In the genomic region with DNA sequence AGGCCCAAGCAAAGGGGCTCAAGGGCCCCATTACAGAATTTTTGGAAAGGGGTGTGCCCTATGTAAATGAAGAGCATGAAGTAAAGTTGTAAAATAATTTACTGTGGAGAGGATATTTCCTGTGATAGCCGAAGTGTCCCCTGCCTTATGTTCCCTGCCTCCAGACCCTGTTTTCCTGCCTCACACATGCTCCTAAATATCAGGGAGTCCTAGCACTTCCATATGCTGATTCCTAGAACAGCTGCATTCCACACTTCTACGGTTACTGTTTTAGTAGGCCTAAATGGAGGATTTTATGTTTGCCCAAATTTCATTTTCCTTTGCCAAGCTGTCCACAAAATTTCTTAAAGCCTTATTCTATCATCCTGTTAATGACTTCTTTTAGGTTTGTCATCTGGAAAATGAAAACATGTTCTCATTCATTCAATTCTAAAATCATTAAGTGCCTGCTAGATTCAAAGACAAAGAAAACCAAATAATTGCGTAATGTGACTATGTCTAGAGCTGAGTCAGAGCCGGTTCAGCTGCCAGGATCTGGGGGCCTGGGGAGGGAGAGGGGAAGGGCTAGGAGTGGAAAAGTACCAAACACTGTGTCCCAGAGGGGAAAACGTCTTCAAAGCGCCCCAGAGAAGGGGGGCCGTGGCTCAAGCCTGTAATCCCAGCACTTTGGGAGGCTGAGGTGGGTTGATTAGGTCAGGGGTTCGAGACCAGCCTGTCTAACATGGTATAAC, we compare ENCODE assay signal across 8 cellular contexts. TPM values are rescaled to one million over a fixed set of nuclear protein-coding genes. Genes with fewer than 3 reads are reported as not detected.
A peak's percentile ranks its signal among the peaks of the same experiment; 100 is the strongest.
DNase-seq lines count a peak whose midpoint lies in the region; ATAC-seq, FAIRE-seq and TF ChIP-seq lines count a peak whose summit lies in the region.

No MANE protein-coding gene starts in this region.

- peak overlapping the region; percentile 74 for H3K9ac ChIP-seq in astrocyte (ENCODE audit: low read length)

- peak; percentile 29 for FAIRE-seq in astrocyte (lab: Jason Lieb, UNC)

- peak overlapping the region; percentile 75 for H3K4me2 ChIP-seq in astrocyte (ENCODE audit: low read length)

- no peak overlapping the region for H3K27ac Mint-ChIP-seq in activated CD4-positive, alpha-beta T cell treated with anti-CD3 and anti-CD28 coated beads for 36 hours
- no peak overlapping the region for H3K27ac Mint-ChIP-seq in activated CD4-positive, alpha-beta T cell treated with anti-CD3 and anti-CD28 coated beads, Interleukin-2, amount 10 ng/mL, durations not matched to agents 7 days and 5 days
- H3K27ac Mint-ChIP-seq in astrocyte (ENCODE audit: unreplicated experiment), result peak overlapping the region; percentile 97

- H3K27ac ChIP-seq in astrocyte (ENCODE audit: low read depth, low read length), result peak overlapping the region; percentile 89
- peak overlapping the region; percentile 49 to 51 for H3K27ac ChIP-seq in uterus

- peaks cover 13% of the 10 kb centered on the region for H3K9me3 ChIP-seq in astrocyte (ENCODE audit: insufficient read depth, low read depth, low read length)
- H3K9me3 ChIP-seq in uterus, result no peaks in the 10 kb centered on the region

- no peak overlapping the region for H3K4me3 Mint-ChIP-seq in activated CD4-positive, alpha-beta T cell treated with anti-CD3 and anti-CD28 coated beads for 36 hours
- H3K4me3 Mint-ChIP-seq in activated CD4-positive, alpha-beta T cell treated with anti-CD3 and anti-CD28 coated beads, Interleukin-2, amount 10 ng/mL, durations not matched to agents 7 days and 5 days, result no peak overlapping the region
- H3K4me3 Mint-ChIP-seq in astrocyte (ENCODE audit: unreplicated experiment), result peak overlapping the region; percentile 27

- POLR2A ChIA-PET in activated CD4-positive, alpha-beta T cell treated with anti-CD3 and anti-CD28 coated beads for 36 hours (lab: Charles Lee), result no interaction called here
- POLR2A ChIA-PET in activated CD4-positive, alpha-beta T cell treated with anti-CD3 and anti-CD28 coated beads, Interleukin-2, amount 10 ng/mL, durations not matched to agents 7 days and 5 days (lab: Charles Lee), result no interaction called here

- H3K36me3 ChIP-seq in astrocyte (ENCODE audit: insufficient read depth, low read length), result no peaks in the 10 kb centered on the region
- no peaks in the 10 kb centered on the region for H3K36me3 ChIP-seq in uterus

- TF ChIP-seq POLR2A in uterus (IDR thresholded peaks at IDR 0.05), result no peak

- peaks cover 10% of the 10 kb centered on the region for H3K4me1 ChIP-seq in astrocyte (ENCODE audit: insufficient read depth, low read length)
- no peaks in the 10 kb centered on the region for H3K4me1 ChIP-seq in uterus

- H3K27me3 ChIP-seq in astrocyte (ENCODE audit: insufficient read depth, low read length) (no peaks in the 10 kb centered on the region), uterus (no peaks in the 10 kb centered on the region)

- ATAC-seq in activated CD4-positive, alpha-beta T cell treated with anti-CD3 and anti-CD28 coated beads for 36 hours, result no peak
- no peak for ATAC-seq in GM21367 (IDR thresholded peaks at IDR 0.05; ENCODE audit: unreplicated experiment)
- no peak for ATAC-seq in GM18907 (IDR thresholded peaks at IDR 0.05; ENCODE audit: unreplicated experiment)

- H3K4me1 Mint-ChIP-seq in activated CD4-positive, alpha-beta T cell treated with anti-CD3 and anti-CD28 coated beads for 36 hours, result peaks cover 3% of the 10 kb centered on the region
- H3K4me1 Mint-ChIP-seq in activated CD4-positive, alpha-beta T cell treated with anti-CD3 and anti-CD28 coated beads, Interleukin-2, amount 10 ng/mL, durations not matched to agents 7 days and 5 days, result peaks cover 5% of the 10 kb centered on the region
- H3K4me1 Mint-ChIP-seq in astrocyte (ENCODE audit: low read depth, unreplicated experiment), result peaks cover 19% of the 10 kb centered on the region

- peak; percentile 9 for DNase-seq in activated CD4-positive, alpha-beta T cell treated with anti-CD3 and anti-CD28 coated beads for 36 hours
- DNase-seq in activated CD4-positive, alpha-beta T cell treated with anti-CD3 and anti-CD28 coated beads, Interleukin-2, amount 10 ng/mL, durations not matched to agents 7 days and 5 days, result no peak
- DNase-seq in astrocyte (ENCODE audit: low read depth) (peak; percentile 87), iris pigment epithelial cell (ENCODE audit: low read depth) (peak; percentile 93), uterus (peak; percentile 43 to 63), DMS153 treated with DMSO at 0.1 percent for 48 hours (lab: John Stamatoyannopoulos, UW; ENCODE audit: unreplicated experiment) (no peak)

- TF ChIP-seq CTCF in astrocyte (IDR thresholded peaks at IDR 0.05; ENCODE audit: insufficient read depth, low read depth, low read length) (no peak), uterus (IDR thresholded peaks at IDR 0.05) (no peak)

- peaks cover 13% of the 10 kb centered on the region for H3K9me3 Mint-ChIP-seq in activated CD4-positive, alpha-beta T cell treated with anti-CD3 and anti-CD28 coated beads for 36 hours (ENCODE audit: low read depth)
- H3K9me3 Mint-ChIP-seq in activated CD4-positive, alpha-beta T cell treated with anti-CD3 and anti-CD28 coated beads, Interleukin-2, amount 10 ng/mL, durations not matched to agents 7 days and 5 days, result peaks cover 14% of the 10 kb centered on the region
- H3K9me3 Mint-ChIP-seq in astrocyte (ENCODE audit: unreplicated experiment), result peaks cover 14% of the 10 kb centered on the region

- intact Hi-C loops in activated CD4-positive, alpha-beta T cell treated with anti-CD3 and anti-CD28 coated beads for 36 hours (cut with DNase I, micrococcal nuclease), result no loop called here
- intact Hi-C loops in uterus (cut with DNase I; ENCODE audit: low total_unique reads), result no loop called here

- no peaks in the 10 kb centered on the region for H3K79me2 ChIP-seq in astrocyte (ENCODE audit: insufficient read depth, low read length)

- no peaks in the 10 kb centered on the region for H3K36me3 Mint-ChIP-seq in activated CD4-positive, alpha-beta T cell treated with anti-CD3 and anti-CD28 coated beads for 36 hours (ENCODE audit: low read depth)
- peaks cover 12% of the 10 kb centered on the region for H3K36me3 Mint-ChIP-seq in activated CD4-positive, alpha-beta T cell treated with anti-CD3 and anti-CD28 coated beads, Interleukin-2, amount 10 ng/mL, durations not matched to agents 7 days and 5 days (ENCODE audit: low read depth)
- peaks cover 2% of the 10 kb centered on the region for H3K36me3 Mint-ChIP-seq in astrocyte (ENCODE audit: low read depth, unreplicated experiment)

- H3K4me3 ChIP-seq in astrocyte (ENCODE audit: insufficient read depth, low read depth, low read length) (no peak overlapping the region), uterus (no peak overlapping the region)

- CTCF ChIA-PET in activated CD4-positive, alpha-beta T cell treated with anti-CD3 and anti-CD28 coated beads for 36 hours (lab: Charles Lee), result interaction anchor here (0.6 kb wide), 1 partner anchor 822 kb away, joined by 3 read pairs; no protein-coding TSS in a partner anchor
- CTCF ChIA-PET in activated CD4-positive, alpha-beta T cell treated with anti-CD3 and anti-CD28 coated beads, Interleukin-2, amount 10 ng/mL, durations not matched to agents 7 days and 5 days (lab: Charles Lee), result no interaction called here

- peaks cover 2% of the 10 kb centered on the region for H3K27me3 Mint-ChIP-seq in activated CD4-positive, alpha-beta T cell treated with anti-CD3 and anti-CD28 coated beads for 36 hours
- H3K27me3 Mint-ChIP-seq in activated CD4-positive, alpha-beta T cell treated with anti-CD3 and anti-CD28 coated beads, Interleukin-2, amount 10 ng/mL, durations not matched to agents 7 days and 5 days, result no peaks in the 10 kb centered on the region
- no peaks in the 10 kb centered on the region for H3K27me3 Mint-ChIP-seq in astrocyte (ENCODE audit: low read depth, unreplicated experiment)

- H2AFZ ChIP-seq in astrocyte (ENCODE audit: low read depth, low read length), result no peak overlapping the region

- H4K20me1 ChIP-seq in astrocyte (ENCODE audit: insufficient read depth, low read length), result no peaks in the 10 kb centered on the region

RNA-seq across cellular contexts. Expression of a gene that starts 25.8 kb away (rescaled TPM):
- total RNA-seq in activated CD4-positive, alpha-beta T cell treated with anti-CD3 and anti-CD28 coated beads for 36 hours, result 10 to 100 TPM; 20.8 to 23.5 TPM
- total RNA-seq in activated CD4-positive, alpha-beta T cell treated with anti-CD3 and anti-CD28 coated beads, Interleukin-2, amount 10 ng/mL, durations not matched to agents 7 days and 5 days, result 10 to 100 TPM; 18.6 to 20.4 TPM
- 4.1 and 4.8 TPM in 2 replicates for total RNA-seq in astrocyte
- total RNA-seq in uterus, result 10 to 100 TPM; 28.5 to 61.7 (median 31.6) TPM

RNA-seq across cellular contexts. Expression of a gene that starts 47.3 kb away (rescaled TPM):
- total RNA-seq in activated CD4-positive, alpha-beta T cell treated with anti-CD3 and anti-CD28 coated beads for 36 hours, result 10 to 100 TPM; 22.4 to 29.6 TPM
- total RNA-seq in activated CD4-positive, alpha-beta T cell treated with anti-CD3 and anti-CD28 coated beads, Interleukin-2, amount 10 ng/mL, durations not matched to agents 7 days and 5 days, result 10 to 100 TPM; 60.7 to 64.0 TPM
- total RNA-seq in astrocyte, result 22.8 and 29.4 TPM in 2 replicates
- total RNA-seq in uterus, result 10 to 100 TPM; 13.6 to 40.9 (median 29.5) TPM

Comparison
In these comparisons a context has a peak if more than half of its experiments do, and no peak if none do; other contexts are left out.
1. DNase-seq: peak in activated CD4-positive, alpha-beta T cell treated with anti-CD3 and anti-CD28 coated beads for 36 hours (single experiment), astrocyte (single experiment), iris pigment epithelial cell (single experiment) and uterus (2 of 2); none in activated CD4-positive, alpha-beta T cell treated with anti-CD3 and anti-CD28 coated beads, Interleukin-2, amount 10 ng/mL, durations not matched to agents 7 days and 5 days (single experiment) and DMS153 treated with DMSO at 0.1 percent for 48 hours (single experiment).